ENCODE assay signal across 20 cellular contexts in genomic region chr17:75819116-75819515, GRCh38. TPM values are rescaled to one million over a fixed set of nuclear protein-coding genes. Genes with fewer than 3 reads are reported as not detected.
DNase-seq lines count a peak whose midpoint lies in the region; ATAC-seq and TF ChIP-seq lines count a peak whose summit lies in the region.
"Had no signal": no experiment of that assay in that cellular context is flagged by ENCODE, and none has a peak within 500 bp of the region (broad histone marks: within the 10 kb centered on the region; RNA-seq: fewer than 3 reads in every experiment).

No MANE protein-coding gene starts in this region.

- TF ChIP-seq CTCF in brain (conservative IDR thresholded peaks at IDR 0.05) (no peak), neutrophil (IDR thresholded peaks at IDR 0.05) (no peak), foreskin fibroblast (IDR thresholded peaks at IDR 0.05; ENCODE audit: low read depth, low read length) (no peak)

- no peaks in the 10 kb centered on the region for H3K36me3 Mint-ChIP-seq in activated naive CD4-positive, alpha-beta T cell treated with anti-CD3 and anti-CD28 coated beads, Interleukin-2, amount 50 U/mL, for 72 hours
- peaks cover 47% of the 10 kb centered on the region for H3K36me3 Mint-ChIP-seq in brain

- no peaks in the 10 kb centered on the region for H3K9me3 Mint-ChIP-seq in activated naive CD4-positive, alpha-beta T cell treated with anti-CD3 and anti-CD28 coated beads, Interleukin-2, amount 50 U/mL, for 72 hours
- no peaks in the 10 kb centered on the region for H3K9me3 Mint-ChIP-seq in brain
- H3K9me3 Mint-ChIP-seq: activated CD4-positive, alpha-beta T cell treated with anti-CD3 and anti-CD28 coated beads, Interleukin-2, amount 10 ng/mL, durations not matched to agents 7 days and 5 days; CD4-positive, CD25-positive, alpha-beta regulatory T cell; effector memory CD8-positive, alpha-beta T cell had no signal

- peak overlapping the region; percentile 29 for H3K27ac ChIP-seq in neutrophil
- H3K27ac ChIP-seq: heart left ventricle, left ventricle myocardium inferior, stomach had no signal

- H3K4me1 ChIP-seq in neutrophil (ENCODE audit: control insufficient read depth in 1 of 2, insufficient read depth in 1 of 2, low read depth in 1 of 2, low read length in 1 of 2), result no peaks in the 10 kb centered on the region

- no peaks in the 10 kb centered on the region for H3K9me3 ChIP-seq in neutrophil
- H3K9me3 ChIP-seq: heart left ventricle, left ventricle myocardium inferior, stomach had no signal

- no peaks in the 10 kb centered on the region for H3K27me3 Mint-ChIP-seq in brain
- H3K27me3 Mint-ChIP-seq: activated CD4-positive, alpha-beta T cell treated with anti-CD3 and anti-CD28 coated beads, Interleukin-2, amount 10 ng/mL, durations not matched to agents 7 days and 5 days; CD4-positive, CD25-positive, alpha-beta regulatory T cell; effector memory CD8-positive, alpha-beta T cell had no signal

- H3K27ac Mint-ChIP-seq in activated naive CD4-positive, alpha-beta T cell treated with anti-CD3 and anti-CD28 coated beads, Interleukin-2, amount 50 U/mL, for 72 hours, result peak overlapping the region; percentile 81 to 84
- peak overlapping the region in 3 of 5 experiments; percentile 36 to 61 (median 54) for H3K27ac Mint-ChIP-seq in brain

- no peak for DNase-seq in activated naive CD4-positive, alpha-beta T cell treated with anti-CD3 and anti-CD28 coated beads, Interleukin-2, amount 50 U/mL, for 72 hours (ENCODE audit: low spot score in 2 of 2)
- no peak for DNase-seq in activated naive CD4-positive, alpha-beta T cell treated with anti-CD3 and anti-CD28 coated beads, Interleukin-2, amount 50 U/mL, for 16 hours
- peak; percentile 1 for DNase-seq in GM19238 (ENCODE audit: insufficient read length, low spot score)
- no peak for DNase-seq in NCI-H2227 treated with DMSO at 0.1 percent for 48 hours (lab: John Stamatoyannopoulos, UW)
- DNase-seq in NCI-H187 treated with DMSO at 0.1 percent for 48 hours (lab: John Stamatoyannopoulos, UW), result no peak
- no peak for DNase-seq in foreskin fibroblast
- DNase-seq: activated CD4-positive, alpha-beta T cell treated with anti-CD3 and anti-CD28 coated beads, Interleukin-2, amount 10 ng/mL, durations not matched to agents 7 days and 5 days; CD4-positive, CD25-positive, alpha-beta regulatory T cell; effector memory CD8-positive, alpha-beta T cell; left ventricle myocardium inferior; NCI-H1092 treated with DMSO at 0.1 percent for 48 hours; NCI-H2081; NCI-H510A; small intestine; stomach; trophoblast cell had no signal

- no peak for ATAC-seq in activated naive CD4-positive, alpha-beta T cell treated with anti-CD3 and anti-CD28 coated beads, Interleukin-2, amount 50 U/mL, for 72 hours
- ATAC-seq: effector memory CD8-positive, alpha-beta T cell had no signal

- H3K4me1 Mint-ChIP-seq in brain, result no peaks in the 10 kb centered on the region

- H3K27me3 ChIP-seq in neutrophil, result no peaks in the 10 kb centered on the region
- H3K27me3 ChIP-seq: heart left ventricle, stomach had no signal

- peaks cover 60% of the 10 kb centered on the region for H3K36me3 ChIP-seq in neutrophil

- H3K4me3 ChIP-seq in neutrophil (ENCODE audit: low read depth in 1 of 2, low read length in 1 of 2) (no peak overlapping the region), foreskin fibroblast (ENCODE audit: low read depth in 1 of 2, low read length in 2 of 2) (no peak overlapping the region)
- H3K4me3 ChIP-seq: heart left ventricle, left ventricle myocardium inferior, stomach had no signal

- H3K4me3 Mint-ChIP-seq in brain, result no peak overlapping the region
- H3K4me3 Mint-ChIP-seq: activated CD4-positive, alpha-beta T cell treated with anti-CD3 and anti-CD28 coated beads, Interleukin-2, amount 10 ng/mL, durations not matched to agents 7 days and 5 days; CD4-positive, CD25-positive, alpha-beta regulatory T cell; effector memory CD8-positive, alpha-beta T cell had no signal

RNA-seq across cellular contexts. Expression of gene UNC13D, which starts 25.1 kb away (rescaled TPM):
- 100 to 1,000 TPM; 128 to 143 TPM for total RNA-seq in activated naive CD4-positive, alpha-beta T cell treated with anti-CD3 and anti-CD28 coated beads, Interleukin-2, amount 50 U/mL, for 72 hours
- polyA plus RNA-seq in brain (ENCODE audit: insufficient read depth, low read depth, low replicate concordance), result 1.8 TPM
- total RNA-seq: RPMI7951 had no signal

RNA-seq across cellular contexts. Expression of gene UNK, which starts 34.5 kb away (rescaled TPM):
- 10 to 100 TPM; 15.3 to 29.3 TPM for total RNA-seq in activated naive CD4-positive, alpha-beta T cell treated with anti-CD3 and anti-CD28 coated beads, Interleukin-2, amount 50 U/mL, for 72 hours
- 34.9 TPM for polyA plus RNA-seq in brain (ENCODE audit: insufficient read depth, low read depth, low replicate concordance)

RNA-seq across cellular contexts. Expression of gene WBP2, which starts 36.0 kb away (rescaled TPM):
- total RNA-seq in activated naive CD4-positive, alpha-beta T cell treated with anti-CD3 and anti-CD28 coated beads, Interleukin-2, amount 50 U/mL, for 72 hours, result 100 to 1,000 TPM in 1 of 2 donors, 10 to 100 TPM in 1; 78.2 to 144 TPM
- 502 TPM for polyA plus RNA-seq in brain (ENCODE audit: insufficient read depth, low read depth, low replicate concordance)

RNA-seq across cellular contexts. Expression of gene GALK1, which starts 54.1 kb away (rescaled TPM):
- total RNA-seq in activated naive CD4-positive, alpha-beta T cell treated with anti-CD3 and anti-CD28 coated beads, Interleukin-2, amount 50 U/mL, for 72 hours, result 10 to 100 TPM; 54.7 to 74.8 TPM
- 26.8 TPM for polyA plus RNA-seq in brain (ENCODE audit: insufficient read depth, low read depth, low replicate concordance)

RNA-seq across cellular contexts. Expression of gene TRIM47, which starts 59.3 kb away (rescaled TPM):
- 10 to 100 TPM; 11.5 to 26.2 TPM for total RNA-seq in activated naive CD4-positive, alpha-beta T cell treated with anti-CD3 and anti-CD28 coated beads, Interleukin-2, amount 50 U/mL, for 72 hours
- 46.1 TPM for polyA plus RNA-seq in brain (ENCODE audit: insufficient read depth, low read depth, low replicate concordance)
